In genomic region chr14:39426605-39427004, GRCh38 we compare ENCODE assay signal across 8 cellular contexts. TPM values are rescaled to one million over a fixed set of nuclear protein-coding genes. Genes with fewer than 3 reads are reported as not detected.
A peak's percentile ranks its signal among the peaks of the same experiment; 100 is the strongest.
DNase-seq lines count a peak whose midpoint lies in the region; ATAC-seq and TF ChIP-seq lines count a peak whose summit lies in the region.

No MANE protein-coding gene starts in this region.

- ATAC-seq in activated naive CD8-positive, alpha-beta T cell treated with anti-CD3 and anti-CD28 coated beads, Interleukin-2, amount 50 U/mL, for 24 hours: no peak
- ATAC-seq in GM21360 (IDR thresholded peaks at IDR 0.05; ENCODE audit: unreplicated experiment) (no peak), HG03354 (IDR thresholded peaks at IDR 0.05; ENCODE audit: poor library complexity, severe bottlenecking, unreplicated experiment) (no peak)

- no peaks in the 10 kb centered on the region for H3K36me3 ChIP-seq in MM.1S (replicated peaks; ENCODE audit: insufficient read depth, low read length)

- H3K4me3 ChIP-seq in MM.1S (ENCODE audit: low read length): no peak overlapping the region

- H3K27ac Mint-ChIP-seq in activated naive CD8-positive, alpha-beta T cell treated with anti-CD3 and anti-CD28 coated beads, Interleukin-2, amount 50 U/mL, for 24 hours: peak overlapping the region; percentile 6

- H3K4me1 ChIP-seq in MM.1S (ENCODE audit: low read length): 0 out of 2 replicates have a peak, but pooled peaks cover 3% of the 10 kb centered on the region

- no peak overlapping the region for H3K27ac ChIP-seq in MM.1S (ENCODE audit: low read length)

- H3K4me1 Mint-ChIP-seq in activated naive CD8-positive, alpha-beta T cell treated with anti-CD3 and anti-CD28 coated beads, Interleukin-2, amount 50 U/mL, for 24 hours: peaks cover 62% of the 10 kb centered on the region

- no peaks in the 10 kb centered on the region for H3K9me3 ChIP-seq in MM.1S (replicated peaks; ENCODE audit: insufficient read depth, low read length)

- peaks cover 89% of the 10 kb centered on the region for H3K79me2 ChIP-seq in MM.1S (ENCODE audit: low read length)

- H3K27me3 ChIP-seq in MM.1S (replicated peaks; ENCODE audit: insufficient read depth, low read length): no peaks in the 10 kb centered on the region

- H3K9me3 Mint-ChIP-seq in activated naive CD8-positive, alpha-beta T cell treated with anti-CD3 and anti-CD28 coated beads, Interleukin-2, amount 50 U/mL, for 24 hours: no peaks in the 10 kb centered on the region

- no peak overlapping the region for H3K9ac ChIP-seq in MM.1S (ENCODE audit: low read length)

- H2AFZ ChIP-seq in MM.1S (ENCODE audit: low read length): no peak overlapping the region

- no peaks in the 10 kb centered on the region for H3K9me2 ChIP-seq in MM.1S (replicated peaks; ENCODE audit: insufficient read depth, low read length)

- TF ChIP-seq CTCF in MM.1S (IDR thresholded peaks at IDR 0.05; ENCODE audit: low read length): peak; percentile 25

- H3K4me2 ChIP-seq in MM.1S (ENCODE audit: low read depth, low read length): no peak overlapping the region

- H3K27me3 Mint-ChIP-seq in activated naive CD8-positive, alpha-beta T cell treated with anti-CD3 and anti-CD28 coated beads, Interleukin-2, amount 50 U/mL, for 24 hours: no peaks in the 10 kb centered on the region

- DNase-seq in NCI-H345 (lab: John Stamatoyannopoulos, UW) (peak; percentile 20), NCI-H345 treated with DMSO at 0.1 percent for 48 hours (lab: John Stamatoyannopoulos, UW; ENCODE audit: unreplicated experiment) (no peak), MM.1S (peak; percentile 21), myocyte (ENCODE audit: low read depth) (peak; percentile 40), SK-N-DZ (ENCODE audit: low spot score) (no peak)
- DNase-seq in activated naive CD8-positive, alpha-beta T cell treated with anti-CD3 and anti-CD28 coated beads, Interleukin-2, amount 50 U/mL, for 24 hours: no peak

- no peaks in the 10 kb centered on the region for H3F3A ChIP-seq in MM.1S (ENCODE audit: insufficient read depth, low read length)

- no peaks in the 10 kb centered on the region for H3K36me3 Mint-ChIP-seq in activated naive CD8-positive, alpha-beta T cell treated with anti-CD3 and anti-CD28 coated beads, Interleukin-2, amount 50 U/mL, for 24 hours (ENCODE audit: low read depth)

- no peak overlapping the region for H3K4me3 Mint-ChIP-seq in activated naive CD8-positive, alpha-beta T cell treated with anti-CD3 and anti-CD28 coated beads, Interleukin-2, amount 50 U/mL, for 24 hours

- H4K20me1 ChIP-seq in MM.1S (ENCODE audit: insufficient read depth, low read length): no peaks in the 10 kb centered on the region

RNA-seq across cellular contexts. Expression of gene FBXO33, which starts 5.6 kb away (rescaled TPM):
- total RNA-seq in myocyte: 8.5 and 9.9 TPM in 2 replicates
- 4.0 TPM for polyA plus RNA-seq in myocyte (2012)
- 11.5 and 13.3 TPM in 2 replicates for polyA plus RNA-seq in SK-N-DZ (2014; cell fraction: cytosol; rRNA removed)
- 9.1 TPM in 2 replicates for polyA plus RNA-seq in SK-N-DZ (2014; cell fraction: nucleus; rRNA removed)

Comparison
In these comparisons a context has a peak if more than half of its experiments do, and no peak if none do; other contexts are left out.
1. DNase-seq: peak in NCI-H345 (single experiment), MM.1S (single experiment) and myocyte (single experiment); none in NCI-H345 treated with DMSO at 0.1 percent for 48 hours (single experiment), activated naive CD8-positive, alpha-beta T cell treated with anti-CD3 and anti-CD28 coated beads, Interleukin-2, amount 50 U/mL, for 24 hours (single experiment) and SK-N-DZ (single experiment).